ENCODE assay signal across 19 cellular contexts in genomic region chr7:50366311-50366710, GRCh38.
DNase-seq lines count a peak whose midpoint lies in the region; ATAC-seq and TF ChIP-seq lines count a peak whose summit lies in the region.
"Had no signal": no experiment of that assay in that cellular context is flagged by ENCODE, and none has a peak within 500 bp of the region (broad histone marks: within the 10 kb centered on the region; RNA-seq: fewer than 3 reads in every experiment).

No MANE protein-coding gene starts in this region.

- peak overlapping the region; percentile 99 for H3K27ac Mint-ChIP-seq in activated T-cell treated with anti-CD3 and anti-CD28 coated beads, Interleukin-2, amount 50 U/mL, for 24 hours
- H3K27ac Mint-ChIP-seq in IgD-negative memory B cell, result peak overlapping the region; percentile 3 to 88 (median 81)
- H3K27ac Mint-ChIP-seq in activated T-helper 17 cell treated with anti-CD3 and anti-CD28 coated beads, Interleukin-2, amount 50 U/mL, for 72 hours, result peak overlapping the region; percentile 87
- H3K27ac Mint-ChIP-seq: HFFc6 had no signal

- peaks cover 99% of the 10 kb centered on the region for H3K36me3 Mint-ChIP-seq in activated T-cell treated with anti-CD3 and anti-CD28 coated beads, Interleukin-2, amount 50 U/mL, for 24 hours (ENCODE audit: low read depth)
- peaks cover 17% of the 10 kb centered on the region for H3K36me3 Mint-ChIP-seq in IgD-negative memory B cell
- peaks cover 100% of the 10 kb centered on the region for H3K36me3 Mint-ChIP-seq in activated T-helper 17 cell treated with anti-CD3 and anti-CD28 coated beads, Interleukin-2, amount 50 U/mL, for 72 hours (ENCODE audit: low read depth)

- H3K4me1 ChIP-seq in neutrophil (ENCODE audit: control insufficient read depth in 1 of 2, insufficient read depth in 1 of 2, low read depth in 1 of 2, low read length in 1 of 2) (peaks cover 22% of the 10 kb centered on the region in 2 experiments), upper lobe of left lung (peaks cover 0 to 8% (median 0%) of the 10 kb centered on the region in 4 donors)
- H3K4me1 ChIP-seq: ascending aorta, prostate gland, vagina had no signal

- H3K27me3 ChIP-seq in neutrophil, result no peaks in the 10 kb centered on the region
- no peaks in the 10 kb centered on the region for H3K27me3 ChIP-seq in upper lobe of left lung
- H3K27me3 ChIP-seq: ascending aorta, esophagus squamous epithelium, vagina had no signal

- ATAC-seq in activated T-helper 17 cell treated with anti-CD3 and anti-CD28 coated beads, Interleukin-2, amount 50 U/mL, for 72 hours (replicated peaks), result no peak
- no peak for ATAC-seq in upper lobe of left lung (ENCODE audit: low FRiP score in 2 of 2)

- H3K27ac ChIP-seq in neutrophil (peak overlapping the region; percentile 44), upper lobe of left lung (no peak overlapping the region)
- H3K27ac ChIP-seq: ascending aorta, prostate gland, vagina had no signal

- H3K9me3 Mint-ChIP-seq in activated T-cell treated with anti-CD3 and anti-CD28 coated beads, Interleukin-2, amount 50 U/mL, for 24 hours, result no peaks in the 10 kb centered on the region
- H3K9me3 Mint-ChIP-seq in IgD-negative memory B cell, result peaks cover 2 to 12% (median 3%) of the 10 kb centered on the region in 3 donors
- H3K9me3 Mint-ChIP-seq in activated T-helper 17 cell treated with anti-CD3 and anti-CD28 coated beads, Interleukin-2, amount 50 U/mL, for 72 hours, result no peaks in the 10 kb centered on the region

- H3K4me1 Mint-ChIP-seq in activated T-cell treated with anti-CD3 and anti-CD28 coated beads, Interleukin-2, amount 50 U/mL, for 24 hours (ENCODE audit: low read depth), result peaks cover 97% of the 10 kb centered on the region
- peaks cover 36 to 70% (median 42%) of the 10 kb centered on the region in 3 donors for H3K4me1 Mint-ChIP-seq in IgD-negative memory B cell
- H3K4me1 Mint-ChIP-seq in activated T-helper 17 cell treated with anti-CD3 and anti-CD28 coated beads, Interleukin-2, amount 50 U/mL, for 72 hours, result peaks cover 58% of the 10 kb centered on the region

- peaks cover 70% of the 10 kb centered on the region for H3K36me3 ChIP-seq in neutrophil
- H3K36me3 ChIP-seq in upper lobe of left lung, result no peaks in the 10 kb centered on the region
- H3K36me3 ChIP-seq: ascending aorta, esophagus squamous epithelium, prostate gland, vagina had no signal

- DNase-seq in activated T-cell treated with anti-CD3 and anti-CD28 coated beads, Interleukin-2, amount 50 U/mL, for 24 hours, result no peak
- no peak for DNase-seq in activated T-cell treated with anti-CD3 and anti-CD28 coated beads, Interleukin-2, amount 50 U/mL, for 1 hour
- DNase-seq in NCI-H446 treated with DMSO at 0.1 percent for 48 hours (lab: John Stamatoyannopoulos, UW), result no peak
- no peak for DNase-seq in stimulated activated naive CD4-positive, alpha-beta T cell treated with Interleukin-2 at 50 U/mL for 16 hours (lab: John Stamatoyannopoulos, UW)
- no peak for DNase-seq in upper lobe of left lung
- DNase-seq: activated CD4-positive, alpha-beta T cell treated with anti-CD3 and anti-CD28 coated beads for 4 hours; effector CD8-positive, alpha-beta T cell; esophagus squamous epithelium; HFFc6; KG1; mesendoderm; NCI-H187 treated with DMSO at 0.1 percent for 48 hours; SK-N-SH had no signal

- no peak for TF ChIP-seq EP300 in upper lobe of left lung (IDR thresholded peaks at IDR 0.05)

- TF ChIP-seq CTCF in neutrophil (IDR thresholded peaks at IDR 0.05) (no peak), upper lobe of left lung (IDR thresholded peaks at IDR 0.05) (no peak)

- H3K4me3 ChIP-seq in neutrophil (ENCODE audit: low read depth in 1 of 2, low read length in 1 of 2) (no peak overlapping the region), upper lobe of left lung (no peak overlapping the region)
- H3K4me3 ChIP-seq: ascending aorta, esophagus squamous epithelium, prostate gland, vagina had no signal

- no peaks in the 10 kb centered on the region for H3K9me3 ChIP-seq in neutrophil
- H3K9me3 ChIP-seq in upper lobe of left lung, result peaks cover 0 to 4% (median 0%) of the 10 kb centered on the region in 4 donors
- H3K9me3 ChIP-seq: ascending aorta, esophagus squamous epithelium, prostate gland, vagina had no signal

- WGBS in upper lobe of left lung, 2 donors, result 67 to 77% methylated on average over 2 of the region's 2 CpGs

- peak overlapping the region; percentile 21 for H3K4me3 Mint-ChIP-seq in activated T-cell treated with anti-CD3 and anti-CD28 coated beads, Interleukin-2, amount 50 U/mL, for 24 hours
- H3K4me3 Mint-ChIP-seq in IgD-negative memory B cell, result peak overlapping the region in 2 of 4 donors; percentile 11 to 55
- H3K4me3 Mint-ChIP-seq in activated T-helper 17 cell treated with anti-CD3 and anti-CD28 coated beads, Interleukin-2, amount 50 U/mL, for 72 hours, result no peak overlapping the region
- H3K4me3 Mint-ChIP-seq: HFFc6 had no signal

- no peak for TF ChIP-seq POLR2A in upper lobe of left lung (IDR thresholded peaks at IDR 0.05)

- H3K27me3 Mint-ChIP-seq in activated T-cell treated with anti-CD3 and anti-CD28 coated beads, Interleukin-2, amount 50 U/mL, for 24 hours, result no peaks in the 10 kb centered on the region
- no peaks in the 10 kb centered on the region for H3K27me3 Mint-ChIP-seq in IgD-negative memory B cell
- H3K27me3 Mint-ChIP-seq in activated T-helper 17 cell treated with anti-CD3 and anti-CD28 coated beads, Interleukin-2, amount 50 U/mL, for 72 hours, result no peaks in the 10 kb centered on the region
